In genomic region chr1:202579806-202580205, GRCh38 we compare ENCODE assay signal across 12 cellular contexts.
DNase-seq lines count a peak whose midpoint lies in the region; ATAC-seq and TF ChIP-seq lines count a peak whose summit lies in the region.
"Had no signal": no experiment of that assay in that cellular context is flagged by ENCODE, and none has a peak within 500 bp of the region (broad histone marks: within the 10 kb centered on the region; RNA-seq: fewer than 3 reads in every experiment).

No MANE protein-coding gene starts in this region.

- no peaks in the 10 kb centered on the region for H3K27me3 ChIP-seq in PC-3 (ENCODE audit: low read length)

- no peaks in the 10 kb centered on the region; the same call in 1 of the 2 replicates for H3K36me3 Mint-ChIP-seq in WTC11

- no peak overlapping the region for H3K27ac ChIP-seq in PC-3 (ENCODE audit: low read length)
- H3K27ac ChIP-seq: epithelial cell of prostate, lower lobe of right lung had no signal

- H3K9me3 ChIP-seq in PC-3 (ENCODE audit: low read length): no peaks in the 10 kb centered on the region
- H3K9me3 ChIP-seq: lower lobe of right lung had no signal

- no peak overlapping the region for H3K4me3 Mint-ChIP-seq in WTC11
- H3K4me3 Mint-ChIP-seq: activated CD8-positive, alpha-beta T cell treated with anti-CD3 and anti-CD28 coated beads for 36 hours; activated naive CD8-positive, alpha-beta T cell had no signal

- BruUV-seq in PC-3 (replicated peaks; lab: Mats Ljungman, UMichigan): no TSS peak

- H3K79me2 ChIP-seq in PC-3 (ENCODE audit: low read length): no peaks in the 10 kb centered on the region

- H3K4me1 Mint-ChIP-seq in WTC11: peaks cover 37% of the 10 kb centered on the region

- TF ChIP-seq CTCF in AG09319 (IDR thresholded peaks at IDR 0.05; ENCODE audit: low read depth, low read length): no peak
- TF ChIP-seq CTCF in PC-3 (conservative IDR thresholded peaks at IDR 0.05; ENCODE audit: low read depth, low read length): no peak
- no peak for TF ChIP-seq CTCF in WTC11 (IDR thresholded peaks at IDR 0.05)

- H3F3A ChIP-seq in PC-3 (ENCODE audit: low read length, unreplicated experiment): no peaks in the 10 kb centered on the region

- no peaks in the 10 kb centered on the region for H3K9me3 Mint-ChIP-seq in WTC11
- H3K9me3 Mint-ChIP-seq: activated CD8-positive, alpha-beta T cell treated with anti-CD3 and anti-CD28 coated beads for 36 hours had no signal

- peaks cover 24% of the 10 kb centered on the region for H3K4me1 ChIP-seq in PC-3 (ENCODE audit: insufficient read depth, low read length)

- POLR2A ChIA-PET in PC-3 (lab: Charles Lee; ENCODE audit: unreplicated experiment) (no interaction called here), WTC11 (lab: Charles Lee) (no interaction called here)

- CTCF ChIA-PET in PC-3 (lab: Charles Lee): no interaction called here
- CTCF ChIA-PET in WTC11 (lab: Charles Lee): interaction anchor here (0.9 to 1.8 kb wide), 3 partner anchors 18 to 81 kb away, joined by 3 to 4 read pairs (median 3); no protein-coding TSS in a partner anchor

- intact Hi-C loops in PC-3 (cut with micrococcal nuclease): no loop called here

- no peak overlapping the region for H3K9ac ChIP-seq in PC-3 (ENCODE audit: low read length)

- H3K9me2 ChIP-seq in PC-3 (replicated peaks; ENCODE audit: low read length): no peaks in the 10 kb centered on the region

- no peak overlapping the region for H3K27ac Mint-ChIP-seq in WTC11
- H3K27ac Mint-ChIP-seq: activated CD8-positive, alpha-beta T cell treated with anti-CD3 and anti-CD28 coated beads for 36 hours; activated naive CD8-positive, alpha-beta T cell had no signal

- H3K36me3 ChIP-seq in PC-3 (ENCODE audit: low read depth, low read length): no peaks in the 10 kb centered on the region

- no peaks in the 10 kb centered on the region for H3K27me3 Mint-ChIP-seq in WTC11 (ENCODE audit: low read depth)
- H3K27me3 Mint-ChIP-seq: activated CD8-positive, alpha-beta T cell treated with anti-CD3 and anti-CD28 coated beads for 36 hours; activated naive CD8-positive, alpha-beta T cell had no signal

- no peak overlapping the region for H3K4me2 ChIP-seq in PC-3 (ENCODE audit: low read length)

- no peak overlapping the region for H2AFZ ChIP-seq in PC-3 (ENCODE audit: low read length)

- DNase-seq in AG09319 (ENCODE audit: extremely low read depth, low read depth) (peak; percentile 64), PC-3 (peak; percentile 38), fibroblast of peridontal ligament (ENCODE audit: extremely low read depth) (peak; percentile 96), renal cortical epithelial cell (ENCODE audit: low read depth) (peak; percentile 29), occipital lobe (lab: John Stamatoyannopoulos, UW) (no peak), WTC11 (ENCODE audit: low spot score) (no peak)
- DNase-seq: activated CD8-positive, alpha-beta T cell treated with anti-CD3 and anti-CD28 coated beads for 36 hours; lower lobe of right lung had no signal

- H4K20me1 ChIP-seq in PC-3 (ENCODE audit: low read length): no peaks in the 10 kb centered on the region

- ATAC-seq in PC-3 (no peak), HG03432 (IDR thresholded peaks at IDR 0.05; ENCODE audit: unreplicated experiment) (no peak), WTC11 (no peak), GM21723 (IDR thresholded peaks at IDR 0.05; ENCODE audit: unreplicated experiment) (no peak)
- ATAC-seq: activated CD8-positive, alpha-beta T cell treated with anti-CD3 and anti-CD28 coated beads for 36 hours; lower lobe of right lung had no signal

- no peak overlapping the region for H3K4me3 ChIP-seq in PC-3 (ENCODE audit: low read length)
- H3K4me3 ChIP-seq: lower lobe of right lung had no signal

TF ChIP-seq in WTC11, 78 proteins besides CTCF, POLR2A, EP300 and RAD21:
- TF ChIP-seq ZNF671 (CRISPR knock-in tag; IDR thresholded peaks at IDR 0.05) (no peak), STAT6 (CRISPR knock-in tag; conservative IDR thresholded peaks at IDR 0.05; ENCODE audit: low read depth) (no peak), ZNF512 (CRISPR knock-in tag; IDR thresholded peaks at IDR 0.05; ENCODE audit: borderline replicate concordance) (no peak), IRF1 (CRISPR knock-in tag; IDR thresholded peaks at IDR 0.05) (no peak), ESRRA (CRISPR knock-in tag; IDR thresholded peaks at IDR 0.05; ENCODE audit: borderline replicate concordance) (no peak), ATF2 (CRISPR knock-in tag; IDR thresholded peaks at IDR 0.05; ENCODE audit: borderline replicate concordance, low read depth) (no peak)

Comparison
In these comparisons a context has a peak if more than half of its experiments do, and no peak if none do; other contexts are left out.
1. DNase-seq: peak in AG09319 (single experiment), PC-3 (single experiment), fibroblast of peridontal ligament (single experiment) and renal cortical epithelial cell (single experiment); none in occipital lobe (single experiment) and WTC11 (single experiment).